In the genomic region with DNA sequence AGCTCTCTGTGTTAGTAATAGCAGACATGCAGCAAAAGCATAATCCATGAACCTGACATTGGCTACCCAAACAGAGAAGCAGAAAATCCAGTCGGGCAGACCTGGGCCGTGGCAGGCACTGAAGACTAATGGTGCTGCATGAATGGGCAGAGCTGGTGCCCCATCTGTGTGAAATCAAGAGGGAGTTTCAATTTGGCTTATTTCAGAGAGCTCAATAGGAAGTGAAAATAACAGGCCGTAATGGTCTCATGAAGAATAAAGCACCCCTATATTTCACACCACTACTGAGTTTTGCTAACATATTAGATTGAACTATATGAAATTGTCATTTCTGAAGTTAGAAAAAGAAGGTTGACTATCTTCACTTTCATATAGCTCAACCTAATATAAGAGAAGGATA, we compare ENCODE assay signal across 1 cellular context.
TF ChIP-seq lines count a peak whose summit lies in the region.

No MANE protein-coding gene starts in this region.

TF ChIP-seq in GM12878, 131 proteins besides CTCF, POLR2A, EP300 and RAD21 (continued from another document and continues in another):
- TF ChIP-seq SIX5 (IDR thresholded peaks at IDR 0.05; ENCODE audit: low read depth, low read length, severe bottlenecking) (no peak), ZNF274 (IDR thresholded peaks at IDR 0.05; ENCODE audit: insufficient read depth, insufficient read length) (no peak), ZNF622 (IDR thresholded peaks at IDR 0.05) (no peak), HDAC2 (IDR thresholded peaks at IDR 0.05) (no peak), ZNF384 (IDR thresholded peaks at IDR 0.05; ENCODE audit: borderline replicate concordance, low read depth, low read length) (no peak; the same call in 1 of the 2 replicates), NBN (IDR thresholded peaks at IDR 0.05) (no peak; the same call in 1 of the 2 replicates), SREBF2 (IDR thresholded peaks at IDR 0.05; ENCODE audit: low read length) (no peak), YY1 (IDR thresholded peaks at IDR 0.05; ENCODE audit: low read depth, low read length) (no peak), JUND (IDR thresholded peaks at IDR 0.05; ENCODE audit: low read depth, low read length) (no peak), ZNF207 (IDR thresholded peaks at IDR 0.05; ENCODE audit: borderline replicate concordance) (no peak), CHD2 (IDR thresholded peaks at IDR 0.05; ENCODE audit: borderline replicate concordance, low read depth, low read length) (no peak), MLLT1 (IDR thresholded peaks at IDR 0.05) (no peak), BRCA1 (IDR thresholded peaks at IDR 0.05; ENCODE audit: low read depth, low read length) (no peak), CEBPZ (IDR thresholded peaks at IDR 0.05; ENCODE audit: low read depth, low read length) (no peak), SMC3 (IDR thresholded peaks at IDR 0.05; ENCODE audit: borderline replicate concordance, low read length) (no peak; the same call in 1 of the 2 replicates), TCF3 (IDR thresholded peaks at IDR 0.05; ENCODE audit: borderline replicate concordance, insufficient read depth, low read depth, low read length) (peak; percentile 32; the same call in 1 of the 2 replicates), BCL11A (IDR thresholded peaks at IDR 0.05; ENCODE audit: low read depth, low read length) (peak; percentile 84), GABPA (IDR thresholded peaks at IDR 0.05; ENCODE audit: low read depth) (no peak), ATF3 (IDR thresholded peaks at IDR 0.05; ENCODE audit: borderline replicate concordance, extremely low read depth, low read depth, low read length) (no peak), ELK1 (IDR thresholded peaks at IDR 0.05; ENCODE audit: low read depth, low read length) (no peak), E2F8 (IDR thresholded peaks at IDR 0.05; ENCODE audit: low read depth, partially characterized antibody) (no peak), TCF7 (IDR thresholded peaks at IDR 0.05; ENCODE audit: borderline replicate concordance) (0 out of 2 replicates have a peak, but pooled peaks have one; percentile 24), CUX1 (IDR thresholded peaks at IDR 0.05; ENCODE audit: insufficient replicate concordance, low read depth, low read length) (peak; percentile 46), RAD51 (IDR thresholded peaks at IDR 0.05) (no peak), POU2F2 (IDR thresholded peaks at IDR 0.05; ENCODE audit: borderline replicate concordance, low read depth, low read length) (peak; percentile 46; the same call in 1 of the 3 replicates), TAF1 (IDR thresholded peaks at IDR 0.05; ENCODE audit: borderline replicate concordance, low read depth, low read length) (peak; percentile 43; the same call in 1 of the 2 replicates), RELA (IDR thresholded peaks at IDR 0.05; ENCODE audit: borderline replicate concordance, partially characterized antibody) (no peak), RUNX3 (IDR thresholded peaks at IDR 0.05; ENCODE audit: low read length) (peak; percentile 56), STAT3 (IDR thresholded peaks at IDR 0.05; ENCODE audit: low read depth, low read length) (no peak), POLR2AphosphoS2 (IDR thresholded peaks at IDR 0.05; ENCODE audit: low read depth, low read length) (no peak)
- TF ChIP-seq, protein P1, sequence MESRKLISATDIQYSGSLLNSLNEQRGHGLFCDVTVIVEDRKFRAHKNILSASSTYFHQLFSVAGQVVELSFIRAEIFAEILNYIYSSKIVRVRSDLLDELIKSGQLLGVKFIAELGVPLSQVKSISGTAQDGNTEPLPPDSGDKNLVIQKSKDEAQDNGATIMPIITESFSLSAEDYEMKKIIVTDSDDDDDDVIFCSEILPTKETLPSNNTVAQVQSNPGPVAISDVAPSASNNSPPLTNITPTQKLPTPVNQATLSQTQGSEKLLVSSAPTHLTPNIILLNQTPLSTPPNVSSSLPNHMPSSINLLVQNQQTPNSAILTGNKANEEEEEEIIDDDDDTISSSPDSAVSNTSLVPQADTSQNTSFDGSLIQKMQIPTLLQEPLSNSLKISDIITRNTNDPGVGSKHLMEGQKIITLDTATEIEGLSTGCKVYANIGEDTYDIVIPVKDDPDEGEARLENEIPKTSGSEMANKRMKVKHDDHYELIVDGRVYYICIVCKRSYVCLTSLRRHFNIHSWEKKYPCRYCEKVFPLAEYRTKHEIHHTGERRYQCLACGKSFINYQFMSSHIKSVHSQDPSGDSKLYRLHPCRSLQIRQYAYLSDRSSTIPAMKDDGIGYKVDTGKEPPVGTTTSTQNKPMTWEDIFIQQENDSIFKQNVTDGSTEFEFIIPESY (IDR thresholded peaks at IDR 0.05) = no peak
- TF ChIP-seq, protein P2, sequence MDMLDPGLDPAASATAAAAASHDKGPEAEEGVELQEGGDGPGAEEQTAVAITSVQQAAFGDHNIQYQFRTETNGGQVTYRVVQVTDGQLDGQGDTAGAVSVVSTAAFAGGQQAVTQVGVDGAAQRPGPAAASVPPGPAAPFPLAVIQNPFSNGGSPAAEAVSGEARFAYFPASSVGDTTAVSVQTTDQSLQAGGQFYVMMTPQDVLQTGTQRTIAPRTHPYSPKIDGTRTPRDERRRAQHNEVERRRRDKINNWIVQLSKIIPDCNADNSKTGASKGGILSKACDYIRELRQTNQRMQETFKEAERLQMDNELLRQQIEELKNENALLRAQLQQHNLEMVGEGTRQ (IDR thresholded peaks at IDR 0.05; ENCODE audit: borderline replicate concordance, low read depth, low read length) = no peak
- TF ChIP-seq, protein P3, sequence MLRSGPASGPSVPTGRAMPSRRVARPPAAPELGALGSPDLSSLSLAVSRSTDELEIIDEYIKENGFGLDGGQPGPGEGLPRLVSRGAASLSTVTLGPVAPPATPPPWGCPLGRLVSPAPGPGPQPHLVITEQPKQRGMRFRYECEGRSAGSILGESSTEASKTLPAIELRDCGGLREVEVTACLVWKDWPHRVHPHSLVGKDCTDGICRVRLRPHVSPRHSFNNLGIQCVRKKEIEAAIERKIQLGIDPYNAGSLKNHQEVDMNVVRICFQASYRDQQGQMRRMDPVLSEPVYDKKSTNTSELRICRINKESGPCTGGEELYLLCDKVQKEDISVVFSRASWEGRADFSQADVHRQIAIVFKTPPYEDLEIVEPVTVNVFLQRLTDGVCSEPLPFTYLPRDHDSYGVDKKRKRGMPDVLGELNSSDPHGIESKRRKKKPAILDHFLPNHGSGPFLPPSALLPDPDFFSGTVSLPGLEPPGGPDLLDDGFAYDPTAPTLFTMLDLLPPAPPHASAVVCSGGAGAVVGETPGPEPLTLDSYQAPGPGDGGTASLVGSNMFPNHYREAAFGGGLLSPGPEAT (IDR thresholded peaks at IDR 0.05; ENCODE audit: low read depth) = peak; percentile 70
